Comparison of ENCODE assay signal across 8 cellular contexts in the genomic region with DNA sequence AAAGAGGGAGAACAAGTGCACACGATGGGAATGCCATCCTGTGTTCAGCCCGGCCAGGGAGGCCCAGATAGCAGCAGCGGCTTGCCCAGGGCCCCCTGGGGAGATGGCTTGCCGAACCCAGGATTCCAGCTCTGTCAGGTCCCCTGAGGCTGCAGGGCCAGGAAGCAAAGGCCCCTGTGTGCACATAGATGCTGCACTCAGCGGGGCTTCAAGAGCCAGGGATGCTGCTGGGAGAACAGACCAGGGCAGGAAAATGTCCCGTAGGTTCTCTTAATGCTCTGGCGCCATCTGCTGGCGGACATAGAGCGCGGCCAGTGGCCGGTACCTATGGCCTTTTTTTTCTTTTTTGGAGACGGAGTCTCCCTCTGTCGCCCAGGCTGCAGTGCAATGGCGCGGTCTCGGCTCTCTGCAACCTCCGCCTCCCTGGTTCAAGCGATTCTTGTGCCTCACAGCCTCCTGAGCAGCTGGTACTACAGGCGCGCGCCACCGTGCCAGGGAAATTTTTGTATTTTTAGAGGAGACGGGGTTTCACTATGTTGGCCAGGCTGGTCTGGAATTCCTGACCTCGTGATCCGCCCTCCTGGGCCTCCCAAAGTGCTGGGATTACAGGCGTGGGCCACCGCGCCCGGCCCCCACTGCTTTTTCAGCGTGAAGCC. TPM values are rescaled to one million over a fixed set of nuclear protein-coding genes. Genes with fewer than 3 reads are reported as not detected.
A peak's percentile ranks its signal among the peaks of the same experiment; 100 is the strongest.
DNase-seq lines count a peak whose midpoint lies in the region; ATAC-seq and TF ChIP-seq lines count a peak whose summit lies in the region.

No MANE protein-coding gene starts in this region.

- H3K27ac ChIP-seq in left lung, result no peak overlapping the region

- no peak overlapping the region for H3K4me3 ChIP-seq in choroid plexus epithelial cell (ENCODE audit: low read depth, low read length)
- H3K4me3 ChIP-seq in left lung, result no peak overlapping the region

- ATAC-seq in GM18861 (IDR thresholded peaks at IDR 0.05; ENCODE audit: unreplicated experiment), result peak; percentile 96
- ATAC-seq in HG03060 (IDR thresholded peaks at IDR 0.05; ENCODE audit: low read depth, unreplicated experiment), result peak; percentile 69
- peak; percentile 95 for ATAC-seq in left lung

- no peaks in the 10 kb centered on the region for H3K27me3 ChIP-seq in left lung

- H3K4me1 ChIP-seq in left lung, result no peaks in the 10 kb centered on the region

- H3K9me3 ChIP-seq in left lung, result no peaks in the 10 kb centered on the region

- intact Hi-C loops in left lung (cut with DNase I), result loop anchor here in 1 of 2 donors (5.0 kb wide), 1 partner anchor 90 kb away; no protein-coding TSS in a partner anchor

- H3K36me3 ChIP-seq in left lung, result peaks cover 0 to 60% of the 10 kb centered on the region in 2 donors

- DNase-seq in AG08396 (ENCODE audit: low spot score) (peak; percentile 91), NCI-H2227 treated with DMSO at 0.1 percent for 48 hours (lab: John Stamatoyannopoulos, UW) (peak; percentile 33), choroid plexus epithelial cell (ENCODE audit: low read depth) (peak; percentile 84), left lung (peak; percentile 65 to 90)
- peak; percentile 82 for DNase-seq in activated CD4-positive, alpha-beta T cell treated with anti-CD3 and anti-CD28 coated beads for 48 hours
- DNase-seq in stimulated activated CD4-positive, alpha-beta T cell treated with anti-CD3 and anti-CD28 coated beads, Interleukin-4, amount 100 ng/mL, for 48 hours (ENCODE audit: low read depth in 2 of 2), result peak; percentile 67

- TF ChIP-seq CTCF in choroid plexus epithelial cell (conservative IDR thresholded peaks at IDR 0.05; ENCODE audit: low read depth, low read length), result peak; percentile 91
- peak; percentile 90 to 93 for TF ChIP-seq CTCF in left lung (IDR thresholded peaks at IDR 0.05)

RNA-seq across cellular contexts. Expression of gene MED28, which starts 22.4 kb away (rescaled TPM):
- total RNA-seq in left lung, result 10 to 100 TPM; 41.1 to 45.3 TPM

RNA-seq across cellular contexts. Expression of gene LAP3, which starts 59.8 kb away (rescaled TPM):
- total RNA-seq in left lung, result 100 to 1,000 TPM in 1 of 2 donors, 10 to 100 TPM in 1; 84.0 to 128 TPM

Comparison
In these comparisons a context has a peak if more than half of its experiments do, and no peak if none do; other contexts are left out.
1. DNase-seq: peak in every context shown above with its lines; median percentile 91 in AG08396; 84 in choroid plexus epithelial cell; 82 in activated CD4-positive, alpha-beta T cell treated with anti-CD3 and anti-CD28 coated beads for 48 hours; 78 in left lung; 67 in stimulated activated CD4-positive, alpha-beta T cell treated with anti-CD3 and anti-CD28 coated beads, Interleukin-4, amount 100 ng/mL, for 48 hours; 33 in NCI-H2227 treated with DMSO at 0.1 percent for 48 hours.